9 cellular contexts compared by ENCODE assay signal in genomic region chr5:33850100-33850594, GRCh38. TPM values are rescaled to one million over a fixed set of nuclear protein-coding genes. Genes with fewer than 3 reads are reported as not detected.
DNase-seq lines count a peak whose midpoint lies in the region; ATAC-seq and TF ChIP-seq lines count a peak whose summit lies in the region.
"Had no signal": no experiment of that assay in that cellular context is flagged by ENCODE, and none has a peak within 500 bp of the region (broad histone marks: within the 10 kb centered on the region; RNA-seq: fewer than 3 reads in every experiment).

No MANE protein-coding gene starts in this region.

- no peaks in the 10 kb centered on the region for H3K36me3 ChIP-seq in cardiac muscle cell
- H3K36me3 ChIP-seq in heart left ventricle, result no peaks in the 10 kb centered on the region

- intact Hi-C loops in heart left ventricle (cut with DNase I), result loop anchor here in 1 of 10 donors (5.0 kb wide), 1 partner anchor 37 kb away; no protein-coding TSS in a partner anchor

- TF ChIP-seq CTCF in cardiac muscle cell (IDR thresholded peaks at IDR 0.05; ENCODE audit: low read depth, low read length), result no peak
- TF ChIP-seq CTCF in heart left ventricle (IDR thresholded peaks at IDR 0.05), result no peak
- no peak for TF ChIP-seq CTCF in fibroblast of mammary gland (conservative IDR thresholded peaks at IDR 0.05; ENCODE audit: control insufficient read depth, insufficient read depth, low read depth, low read length)

- no peaks in the 10 kb centered on the region for H3K9me3 ChIP-seq in cardiac muscle cell (ENCODE audit: low read depth)
- H3K9me3 ChIP-seq in heart left ventricle, result no peaks in the 10 kb centered on the region

- TF ChIP-seq POLR2A in heart left ventricle (IDR thresholded peaks at IDR 0.05), result no peak

- ATAC-seq in heart left ventricle (no peak), HG03045 (IDR thresholded peaks at IDR 0.05; ENCODE audit: unreplicated experiment) (peak; percentile 96), left lobe of liver (no peak)

- no peaks in the 10 kb centered on the region for H3K27me3 ChIP-seq in cardiac muscle cell
- H3K27me3 ChIP-seq in heart left ventricle, result no peaks in the 10 kb centered on the region

- 77 to 86% (median 80%) methylated on average over 9 of the region's 9 CpGs for WGBS in heart left ventricle, 4 donors

- H3K4me3 ChIP-seq in cardiac muscle cell (no peak overlapping the region), heart left ventricle (no peak overlapping the region), fibroblast of mammary gland (ENCODE audit: control insufficient read depth, low read depth, low read length) (no peak overlapping the region)

- H3K27ac ChIP-seq in cardiac muscle cell (peak overlapping the region; percentile 96), heart left ventricle (no peak overlapping the region)
- H3K27ac ChIP-seq: epithelial cell of prostate had no signal

- H3K4me1 ChIP-seq in cardiac muscle cell (ENCODE audit: low read depth), result peaks cover 54% of the 10 kb centered on the region
- peaks cover 0 to 33% (median 7%) of the 10 kb centered on the region in 12 donors for H3K4me1 ChIP-seq in heart left ventricle

- peak in 1 of 2 donors; percentile 55 for DNase-seq in cardiac muscle cell (ENCODE audit: low read depth in 1 of 2, low spot score in 1 of 2)
- no peak for DNase-seq in heart left ventricle
- DNase-seq in SW480 (ENCODE audit: low spot score), result peak; percentile 93
- peak; percentile 86 for DNase-seq in fibroblast of mammary gland (ENCODE audit: low read depth)
- DNase-seq in left lobe of liver (ENCODE audit: low spot score), result no peak
- no peak for DNase-seq in ureter (ENCODE audit: low spot score)
- no peak for DNase-seq in D341Med (ENCODE audit: low spot score)

RNA-seq across cellular contexts. Expression of gene ADAMTS12, which starts 41.6 kb away (rescaled TPM):
- total RNA-seq in cardiac muscle cell (25.6 and 48.4 TPM in 2 replicates), heart left ventricle (1 to 10 TPM; 1.0 to 4.7 (median 1.9) TPM), left lobe of liver (1.9 TPM), ureter (1.7 TPM)
- polyA plus RNA-seq in cardiac muscle cell (29.3 and 50.4 TPM in 2 replicates), heart left ventricle (1 to 10 TPM in 1 of 2 donors, under 1 TPM in 1; 0.72 to 1.2 TPM)

Comparison
In these comparisons a context has a peak if more than half of its experiments do, and no peak if none do; other contexts are left out.
1. DNase-seq: peak in SW480 (single experiment) and fibroblast of mammary gland (single experiment); none in heart left ventricle (0 of 5), left lobe of liver (single experiment), ureter (single experiment) and D341Med (single experiment).